In genomic region chr22:22062306-22062793, GRCh38 we compare ENCODE assay signal across 1 cellular context.
TF ChIP-seq lines count a peak whose summit lies in the region.

No MANE protein-coding gene starts in this region.

TF ChIP-seq in K562, 482 proteins besides CTCF, POLR2A, EP300 and RAD21 (continued from another document):
- TF ChIP-seq ZNF655 (CRISPR knock-in tag; IDR thresholded peaks at IDR 0.05) (peak; percentile 73; the same call in 1 of the 2 replicates), FOXK2 (conservative IDR thresholded peaks at IDR 0.05 in 1 of 2, IDR thresholded peaks at IDR 0.05 in 1 of 2; ENCODE audit: low read depth in 2 of 2) (no peak), HBP1 (CRISPR knock-in tag; IDR thresholded peaks at IDR 0.05) (0 out of 2 replicates have a peak, but pooled peaks have one; percentile 29), FOXJ2 (tag; IDR thresholded peaks at IDR 0.05) (peak; percentile 42; the same call in 1 of the 2 replicates), BCL6 (CRISPR knock-in tag; IDR thresholded peaks at IDR 0.05) (0 out of 2 replicates have a peak, but pooled peaks have one; percentile 9), RAD51 (IDR thresholded peaks at IDR 0.05; ENCODE audit: borderline replicate concordance, low read depth) (no peak), ZHX1 (conservative IDR thresholded peaks at IDR 0.05; ENCODE audit: low read length) (no peak), TEAD2 (tag; IDR thresholded peaks at IDR 0.05) (no peak), FOXK1 (CRISPR knock-in tag; IDR thresholded peaks at IDR 0.05; ENCODE audit: borderline replicate concordance) (no peak)
TF ChIP-seq in K562: peak in this region for 18.
